In the genomic region with DNA sequence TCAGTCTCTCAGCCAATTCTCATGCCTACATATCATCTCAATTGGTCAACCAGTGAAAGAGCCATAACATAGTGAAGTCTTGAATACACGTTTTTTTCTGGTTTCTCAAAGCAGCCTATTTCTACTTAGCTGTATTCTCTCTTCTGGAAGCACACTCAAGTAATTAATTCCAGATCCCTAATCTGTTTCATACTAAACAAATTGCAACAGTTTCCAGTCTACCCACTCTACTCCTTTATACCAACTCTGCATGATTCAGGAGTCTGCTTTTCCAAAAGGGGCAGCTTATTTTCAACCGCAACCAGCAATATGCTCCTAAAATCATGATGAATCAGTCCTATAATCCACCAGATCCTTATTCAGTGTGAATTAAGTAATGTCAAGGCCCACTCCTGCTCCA, we compare ENCODE assay signal across 24 cellular contexts.
DNase-seq lines count a peak whose midpoint lies in the region; ATAC-seq and TF ChIP-seq lines count a peak whose summit lies in the region.
"Had no signal": no experiment of that assay in that cellular context is flagged by ENCODE, and none has a peak within 500 bp of the region (broad histone marks: within the 10 kb centered on the region; RNA-seq: fewer than 3 reads in every experiment).

No MANE protein-coding gene starts in this region.

- H3K9ac ChIP-seq in mammary epithelial cell (ENCODE audit: insufficient read depth, low read length): no peak overlapping the region
- H3K9ac ChIP-seq: BLaER1 treated with 17β-estradiol and CSF1 and Interleukin-3, amounts not matched to agents 10 nM and 100 nM had no signal

- no peak overlapping the region for H3K4me3 Mint-ChIP-seq in HFFc6
- H3K4me3 Mint-ChIP-seq: CD4-positive, alpha-beta memory T cell; T-cell had no signal

- H3K4me3 ChIP-seq in AG09309 (ENCODE audit: control insufficient read depth, low read depth, low read length) (no peak overlapping the region), fibroblast of mammary gland (ENCODE audit: control insufficient read depth, low read depth, low read length) (no peak overlapping the region), mammary epithelial cell (replicated peaks in 1 of 3; ENCODE audit: insufficient read depth in 1 of 3, low read depth in 2 of 3, low read length in 3 of 3) (no peak overlapping the region)
- H3K4me3 ChIP-seq: BLaER1 treated with 17β-estradiol and CSF1 and Interleukin-3, amounts not matched to agents 10 nM and 100 nM; K562; MG63 had no signal

- ATAC-seq in GM21526 (IDR thresholded peaks at IDR 0.05; ENCODE audit: low FRiP score, unreplicated experiment): no peak
- ATAC-seq: HepG2, K562, T-cell had no signal

- DNase-seq in AG09309 (ENCODE audit: low read depth): peak; percentile 91
- peak; percentile 58 for DNase-seq in GM04503 (ENCODE audit: low read depth)
- peak; percentile 52 for DNase-seq in RPMI7951 (ENCODE audit: low read depth)
- peak; percentile 76 for DNase-seq in fibroblast of mammary gland (ENCODE audit: low read depth)
- no peak for DNase-seq in NCI-H69 (lab: John Stamatoyannopoulos, UW)
- no peak for DNase-seq in mammary epithelial cell
- DNase-seq in HFFc6: no peak
- DNase-seq: 8988T; Caco-2; CD4-positive, alpha-beta memory T cell; DMS 273 treated with DMSO at 0.1 percent for 48 hours; DMS79 treated with DMSO at 0.1 percent for 48 hours; MG63; NCI-H1417; NCI-H187 treated with DMSO at 0.1 percent for 48 hours; NCI-H2227 treated with DMSO at 0.1 percent for 48 hours; NCI-H510A; NCI-H748 treated with DMSO at 0.1 percent for 48 hours; SIG-M5; T-cell had no signal

- no TSS peak for BruUV-seq in mammary epithelial cell (replicated peaks; lab: Mats Ljungman, UMichigan)

- H3K36me3 ChIP-seq in mammary epithelial cell (ENCODE audit: insufficient read depth, low read length): no peaks in the 10 kb centered on the region
- H3K36me3 ChIP-seq: BLaER1 treated with 17β-estradiol and CSF1 and Interleukin-3, amounts not matched to agents 10 nM and 100 nM; MG63 had no signal

- no peaks in the 10 kb centered on the region for H4K20me1 ChIP-seq in mammary epithelial cell (ENCODE audit: insufficient read depth, low read length)
- H4K20me1 ChIP-seq: BLaER1 treated with 17β-estradiol and CSF1 and Interleukin-3, amounts not matched to agents 10 nM and 100 nM had no signal

- dilution Hi-C loops in mammary epithelial cell (cut with HindIII; ENCODE audit: low sequenced_read_pairs): no loop called here

- no peak overlapping the region for H3K27ac Mint-ChIP-seq in HFFc6
- H3K27ac Mint-ChIP-seq: CD4-positive, alpha-beta memory T cell; T-cell had no signal

- no peak overlapping the region for H3K27ac ChIP-seq in mammary epithelial cell (ENCODE audit: insufficient read depth, low read depth, low read length)
- H3K27ac ChIP-seq: BLaER1 treated with 17β-estradiol and CSF1 and Interleukin-3, amounts not matched to agents 10 nM and 100 nM had no signal

- H3K9me3 Mint-ChIP-seq in HFFc6: no peaks in the 10 kb centered on the region

- peaks cover 3% of the 10 kb centered on the region for H3K27me3 Mint-ChIP-seq in HFFc6 (ENCODE audit: insufficient read depth)

- H3K4me1 ChIP-seq in mammary epithelial cell (ENCODE audit: insufficient read depth, low read length): no peaks in the 10 kb centered on the region
- H3K4me1 ChIP-seq: Caco-2 had no signal

- WGBS in mammary epithelial cell (ENCODE audit: low coverage, missing lambda C conversion rate): 79% methylated on average over 2 of the region's 2 CpGs

- CTCF ChIA-PET in mammary epithelial cell (lab: Charles Lee; ENCODE audit: low non-redundant PET): no interaction called here

- no peaks in the 10 kb centered on the region for H3K79me2 ChIP-seq in mammary epithelial cell (ENCODE audit: insufficient read depth, low read length)

- in situ Hi-C loops in mammary epithelial cell (cut with MboI; ENCODE audit: low sequenced_read_pairs in 2 of 2): no loop called here

- no peak overlapping the region for H3K4me2 ChIP-seq in mammary epithelial cell (ENCODE audit: insufficient read depth, low read depth, low read length)
- H3K4me2 ChIP-seq: BLaER1 treated with 17β-estradiol and CSF1 and Interleukin-3, amounts not matched to agents 10 nM and 100 nM had no signal

- intact Hi-C loops in mammary epithelial cell (cut with micrococcal nuclease): no loop called here

- H3K27me3 ChIP-seq in mammary epithelial cell (ENCODE audit: insufficient read depth, low read length): no peaks in the 10 kb centered on the region
- H3K27me3 ChIP-seq: BLaER1 treated with 17β-estradiol and CSF1 and Interleukin-3, amounts not matched to agents 10 nM and 100 nM; MG63 had no signal

- H3K36me3 Mint-ChIP-seq in HFFc6 (ENCODE audit: low read depth): no peaks in the 10 kb centered on the region
- H3K36me3 Mint-ChIP-seq: CD4-positive, alpha-beta memory T cell; T-cell had no signal

- no peak for TF ChIP-seq CTCF in AG09309 (IDR thresholded peaks at IDR 0.05; ENCODE audit: control insufficient read depth, insufficient read depth, low read depth, low read length, missing control alignments)
- TF ChIP-seq CTCF in fibroblast of mammary gland (conservative IDR thresholded peaks at IDR 0.05; ENCODE audit: control insufficient read depth, insufficient read depth, low read depth, low read length): no peak
- TF ChIP-seq CTCF in mammary epithelial cell (conservative IDR thresholded peaks at IDR 0.05 in 1 of 2, IDR thresholded peaks at IDR 0.05 in 1 of 2; ENCODE audit: extremely low read depth in 1 of 2, insufficient read depth in 1 of 2, low read depth in 1 of 2, low read length in 2 of 2): no peak
- TF ChIP-seq CTCF in HFFc6 (IDR thresholded peaks at IDR 0.05): no peak

- no peaks in the 10 kb centered on the region for H3K9me3 ChIP-seq in mammary epithelial cell (replicated peaks; ENCODE audit: insufficient read depth, low read length)
- H3K9me3 ChIP-seq: Caco-2, MG63 had no signal

- H2AFZ ChIP-seq in mammary epithelial cell (ENCODE audit: low read depth, low read length): no peak overlapping the region

- H3K4me1 Mint-ChIP-seq in HFFc6 (ENCODE audit: low read depth): peaks cover 9% of the 10 kb centered on the region
- H3K4me1 Mint-ChIP-seq: CD4-positive, alpha-beta memory T cell; T-cell had no signal

Comparison
In these comparisons a context has a peak if more than half of its experiments do, and no peak if none do; other contexts are left out.
1. DNase-seq: peak in AG09309 (single experiment), GM04503 (single experiment), RPMI7951 (single experiment) and fibroblast of mammary gland (single experiment); none in NCI-H69 (single experiment), mammary epithelial cell (single experiment) and HFFc6 (single experiment).